In genomic region chr2:134371041-134371440, GRCh38 we compare ENCODE assay signal across 30 cellular contexts.
A peak's percentile ranks its signal among the peaks of the same experiment; 100 is the strongest.
DNase-seq lines count a peak whose midpoint lies in the region; ATAC-seq and TF ChIP-seq lines count a peak whose summit lies in the region.
"Had no signal": no experiment of that assay in that cellular context is flagged by ENCODE, and none has a peak within 500 bp of the region (broad histone marks: within the 10 kb centered on the region; RNA-seq: fewer than 3 reads in every experiment).

No MANE protein-coding gene starts in this region.

- H3K4me1 ChIP-seq in foreskin keratinocyte (peaks cover 28% of the 10 kb centered on the region), tibial artery (peaks cover 0 to 64% (median 41%) of the 10 kb centered on the region in 4 donors)

- DNase-seq in EL, result peak; percentile 93
- DNase-seq in RPMI7951 (ENCODE audit: low read depth), result peak; percentile 97
- DNase-seq in foreskin keratinocyte, result peak in 1 of 2 donors; percentile 75
- no peak for DNase-seq in tibial artery
- DNase-seq in activated CD8-positive, alpha-beta memory T cell treated with anti-CD3 and anti-CD28 coated beads for 24 hours, result no peak
- DNase-seq in GM10266 (ENCODE audit: extremely low spot score), result no peak
- DNase-seq: activated CD4-positive, alpha-beta T cell treated with anti-CD3 and anti-CD28 coated beads for 1 hour; activated CD8-positive, alpha-beta T cell treated with anti-CD3 and anti-CD28 coated beads for 36 hours; activated effector memory CD4-positive, alpha-beta T cell treated with Interleukin-2 at 50 U/mL for 16 hours; activated T-cell treated with anti-CD3 and anti-CD28 coated beads for 4 hours; anterior cingulate cortex; Calu3; H9; kidney; lower lobe of right lung; MM.1S; NCI-H2081 treated with DMSO at 0.1 percent for 48 hours; NCI-H446; NCI-H82; nephron progenitor cell; stimulated activated CD4-positive, alpha-beta T cell treated with anti-CD3 and anti-CD28 coated beads, Interleukin-4, amount 100 ng/mL, for 1 hour; upper lobe of left lung had no signal

- TF ChIP-seq CTCF in foreskin keratinocyte (conservative IDR thresholded peaks at IDR 0.05), result no peak
- TF ChIP-seq CTCF in tibial artery (IDR thresholded peaks at IDR 0.05), result no peak
- no peak for TF ChIP-seq CTCF in GM10266 (IDR thresholded peaks at IDR 0.05; ENCODE audit: control insufficient read depth, insufficient read depth, low read depth, missing control alignments)

- H3K27me3 ChIP-seq in foreskin keratinocyte (no peaks in the 10 kb centered on the region), tibial artery (no peaks in the 10 kb centered on the region)
- H3K27me3 ChIP-seq: esophagus muscularis mucosa, right atrium auricular region, upper lobe of left lung had no signal

- H3K36me3 ChIP-seq in tibial artery, result no peaks in the 10 kb centered on the region
- H3K36me3 ChIP-seq: esophagus muscularis mucosa, lower lobe of right lung, right atrium auricular region had no signal

- no peak for ATAC-seq in foreskin keratinocyte
- ATAC-seq in GM18909 (IDR thresholded peaks at IDR 0.05; ENCODE audit: poor library complexity, unreplicated experiment), result no peak
- ATAC-seq: activated CD8-positive, alpha-beta T cell treated with anti-CD3 and anti-CD28 coated beads for 36 hours; K562; lower lobe of right lung had no signal

- H3K27ac ChIP-seq in foreskin keratinocyte (peak overlapping the region; percentile 45), tibial artery (peak overlapping the region; percentile 21 to 29)
- H3K27ac ChIP-seq: coronary artery, esophagus muscularis mucosa, lower lobe of right lung, parathyroid adenoma, RWPE1, SK-N-MC, upper lobe of left lung had no signal

- H3K4me3 ChIP-seq in tibial artery, result no peak overlapping the region
- H3K4me3 ChIP-seq: coronary artery, esophagus muscularis mucosa, K562, lower lobe of right lung, right atrium auricular region, SK-N-MC, upper lobe of left lung had no signal

- intact Hi-C loops in tibial artery (cut with DNase I; ENCODE audit: low total_unique reads), result no loop called here

- H3K9me3 ChIP-seq in tibial artery, result no peaks in the 10 kb centered on the region
- H3K9me3 ChIP-seq: esophagus muscularis mucosa, lower lobe of right lung, right atrium auricular region, upper lobe of left lung had no signal

Comparison
In these comparisons a context has a peak if more than half of its experiments do, and no peak if none do; other contexts are left out.
1. DNase-seq: peak in EL (single experiment) and RPMI7951 (single experiment); none in tibial artery (0 of 2), activated CD8-positive, alpha-beta memory T cell treated with anti-CD3 and anti-CD28 coated beads for 24 hours (single experiment) and GM10266 (single experiment).